8 cellular contexts compared by ENCODE assay signal in the genomic region with DNA sequence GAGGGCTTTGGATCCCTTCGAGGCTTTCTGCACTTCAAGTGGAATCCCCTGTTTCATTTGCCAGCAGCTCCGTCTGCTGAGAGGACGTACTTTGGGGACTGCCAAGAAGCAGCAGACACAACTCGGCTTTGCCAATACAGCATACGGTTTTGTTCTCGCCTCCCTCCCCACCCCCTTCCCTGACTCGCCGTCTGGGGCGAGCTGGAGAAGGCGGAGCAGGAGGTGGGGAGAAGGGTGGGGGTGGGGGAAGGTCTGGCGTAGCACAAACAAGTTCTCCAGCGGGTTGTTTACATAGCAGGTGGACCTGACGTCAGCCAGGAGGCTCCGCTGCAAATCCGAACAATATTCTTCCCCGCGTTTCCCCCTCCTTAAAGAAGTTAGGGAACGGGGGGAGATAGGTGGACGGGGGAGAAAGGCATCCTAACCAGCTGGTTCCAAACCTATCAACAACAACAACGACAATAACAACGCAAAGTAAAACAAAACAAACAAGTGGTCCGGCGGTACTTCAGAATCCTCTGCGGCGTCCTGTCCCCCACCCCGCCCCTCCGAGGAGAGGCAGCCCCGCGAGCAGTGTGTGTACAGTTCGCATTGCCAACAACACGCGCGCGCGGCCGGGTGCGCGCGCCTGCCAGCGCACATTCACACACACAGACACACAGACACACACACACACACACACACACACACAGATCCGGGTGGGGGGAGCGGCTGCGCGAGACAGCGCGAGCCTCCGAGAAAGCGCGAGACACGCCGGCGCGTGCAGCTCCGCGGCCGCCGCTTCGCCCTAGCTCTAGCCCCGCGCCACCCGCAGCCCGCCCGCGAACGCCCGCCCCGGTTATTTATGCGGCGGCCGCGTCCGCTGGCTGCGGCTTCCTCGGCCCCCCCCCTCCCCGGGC.
A peak's percentile ranks its signal among the peaks of the same experiment; 100 is the strongest.
DNase-seq lines count a peak whose midpoint lies in the region; ATAC-seq and TF ChIP-seq lines count a peak whose summit lies in the region.

No MANE protein-coding gene starts in this region.

- in situ Hi-C loops in SK-MEL-5 (cut with HindIII; ENCODE audit: low pct_unique_long_range_greater_than_20kb, low sequenced_read_pairs), result loop anchor here (25.0 kb wide), 1 partner anchor 576 kb away; no protein-coding TSS in a partner anchor

- H3K9ac ChIP-seq in MM.1S (ENCODE audit: low read length), result peak overlapping the region; percentile 91

- peak overlapping the region; percentile 97 for H3K4me2 ChIP-seq in MM.1S (ENCODE audit: low read depth, low read length)

- H3K4me3 ChIP-seq in MM.1S (ENCODE audit: low read length), result peak overlapping the region; percentile 88

- peak overlapping the region; percentile 95 for H2AFZ ChIP-seq in MM.1S (ENCODE audit: low read length)

- H3K9me3 ChIP-seq in MM.1S (replicated peaks; ENCODE audit: insufficient read depth, low read length), result no peaks in the 10 kb centered on the region

- no peaks in the 10 kb centered on the region for H3K27me3 ChIP-seq in MM.1S (replicated peaks; ENCODE audit: insufficient read depth, low read length)

- H3K36me3 ChIP-seq in MM.1S (replicated peaks; ENCODE audit: insufficient read depth, low read length), result no peaks in the 10 kb centered on the region

- no peak; the same call in 1 of the 2 replicates for TF ChIP-seq CTCF in AG09319 (IDR thresholded peaks at IDR 0.05; ENCODE audit: low read depth, low read length)
- TF ChIP-seq CTCF in MM.1S (IDR thresholded peaks at IDR 0.05; ENCODE audit: low read length), result no peak

- H3K4me1 ChIP-seq in MM.1S (ENCODE audit: low read length), result peaks cover 11% of the 10 kb centered on the region

- H4K20me1 ChIP-seq in MM.1S (ENCODE audit: insufficient read depth, low read length), result no peaks in the 10 kb centered on the region

- DNase-seq in AG09319 (ENCODE audit: extremely low read depth, low read depth) (peak; percentile 69), MM.1S (peak; percentile 97), SK-MEL-5 (ENCODE audit: low read depth, low spot score) (peak; percentile 62), left kidney (ENCODE audit: low read depth, low spot score) (peak; percentile 92)
- DNase-seq in stimulated activated effector memory CD8-positive, alpha-beta T cell treated with anti-CD3 and anti-CD28 coated beads, Interleukin-12 subunit alpha, Interleukin-12 subunit beta, amount 100 ng/mL, for 72 hours (ENCODE audit: low spot score in 2 of 2), result peak in 1 of 2 donors; percentile 64

- H3F3A ChIP-seq in MM.1S (ENCODE audit: insufficient read depth, low read length), result peaks cover 34% of the 10 kb centered on the region

- peak overlapping the region; percentile 58 for H3K27ac Mint-ChIP-seq in dendritic cell treated with granulocyte-macrophage colony-stimulating factor and Interleukin-4, amounts not matched to agents 40 ng/mL and 50 ng/mL, for 4 days
- peak overlapping the region; percentile 73 for H3K27ac Mint-ChIP-seq in stimulated activated effector memory CD8-positive, alpha-beta T cell treated with anti-CD3 and anti-CD28 coated beads, Interleukin-12 subunit alpha, Interleukin-12 subunit beta, amount 100 ng/mL, for 72 hours

- H3K4me3 Mint-ChIP-seq in dendritic cell treated with granulocyte-macrophage colony-stimulating factor and Interleukin-4, amounts not matched to agents 40 ng/mL and 50 ng/mL, for 4 days, result peak overlapping the region; percentile 87
- peak overlapping the region; percentile 82 for H3K4me3 Mint-ChIP-seq in stimulated activated effector memory CD8-positive, alpha-beta T cell treated with anti-CD3 and anti-CD28 coated beads, Interleukin-12 subunit alpha, Interleukin-12 subunit beta, amount 100 ng/mL, for 72 hours

- H3K27me3 Mint-ChIP-seq in dendritic cell treated with granulocyte-macrophage colony-stimulating factor and Interleukin-4, amounts not matched to agents 40 ng/mL and 50 ng/mL, for 4 days, result peaks cover 83% of the 10 kb centered on the region

- H3K27ac ChIP-seq in MM.1S (ENCODE audit: low read length), result peak overlapping the region; percentile 96

- peaks cover 30% of the 10 kb centered on the region for H3K79me2 ChIP-seq in MM.1S (ENCODE audit: low read length)

- intact Hi-C loops in dendritic cell treated with granulocyte-macrophage colony-stimulating factor and Interleukin-4, amounts not matched to agents 40 ng/mL and 50 ng/mL, for 4 days (cut with micrococcal nuclease), result loop anchor here (5.0 to 10.0 kb wide), 3 partner anchors 34 to 779 kb away; no protein-coding TSS in a partner anchor

- ATAC-seq in GM18867 (IDR thresholded peaks at IDR 0.05; ENCODE audit: unreplicated experiment), result peak; percentile 53
- peak; percentile 73 for ATAC-seq in stimulated activated effector memory CD8-positive, alpha-beta T cell treated with anti-CD3 and anti-CD28 coated beads, Interleukin-12 subunit alpha, Interleukin-12 subunit beta, amount 100 ng/mL, for 72 hours
- no peak for ATAC-seq in HG02840 (IDR thresholded peaks at IDR 0.05; ENCODE audit: low FRiP score, unreplicated experiment)

- H3K4me1 Mint-ChIP-seq in dendritic cell treated with granulocyte-macrophage colony-stimulating factor and Interleukin-4, amounts not matched to agents 40 ng/mL and 50 ng/mL, for 4 days (ENCODE audit: low read depth), result peaks cover 54% of the 10 kb centered on the region
- H3K4me1 Mint-ChIP-seq in stimulated activated effector memory CD8-positive, alpha-beta T cell treated with anti-CD3 and anti-CD28 coated beads, Interleukin-12 subunit alpha, Interleukin-12 subunit beta, amount 100 ng/mL, for 72 hours, result peaks cover 40% of the 10 kb centered on the region

- no peaks in the 10 kb centered on the region for H3K9me3 Mint-ChIP-seq in dendritic cell treated with granulocyte-macrophage colony-stimulating factor and Interleukin-4, amounts not matched to agents 40 ng/mL and 50 ng/mL, for 4 days
- H3K9me3 Mint-ChIP-seq in stimulated activated effector memory CD8-positive, alpha-beta T cell treated with anti-CD3 and anti-CD28 coated beads, Interleukin-12 subunit alpha, Interleukin-12 subunit beta, amount 100 ng/mL, for 72 hours, result no peaks in the 10 kb centered on the region

- H3K9me2 ChIP-seq in MM.1S (replicated peaks; ENCODE audit: insufficient read depth, low read length), result no peaks in the 10 kb centered on the region

- no peaks in the 10 kb centered on the region for H3K36me3 Mint-ChIP-seq in dendritic cell treated with granulocyte-macrophage colony-stimulating factor and Interleukin-4, amounts not matched to agents 40 ng/mL and 50 ng/mL, for 4 days (ENCODE audit: low read depth)
- peaks cover 4% of the 10 kb centered on the region for H3K36me3 Mint-ChIP-seq in stimulated activated effector memory CD8-positive, alpha-beta T cell treated with anti-CD3 and anti-CD28 coated beads, Interleukin-12 subunit alpha, Interleukin-12 subunit beta, amount 100 ng/mL, for 72 hours
